In genomic region chr7:128742206-128742605, GRCh38 we compare ENCODE assay signal across 2 cellular contexts.
A peak's percentile ranks its signal among the peaks of the same experiment; 100 is the strongest.
TF ChIP-seq lines count a peak whose summit lies in the region.

No MANE protein-coding gene starts in this region.

TF ChIP-seq in A549, 52 proteins besides CTCF, POLR2A, EP300 and RAD21:
- TF ChIP-seq CEBPB (IDR thresholded peaks at IDR 0.05) (0 out of 4 replicates have a peak, but pooled peaks have one; percentile 19 to 23), KDM1A (IDR thresholded peaks at IDR 0.05; ENCODE audit: low read depth) (no peak)

TF ChIP-seq in K562, 482 proteins besides CTCF, POLR2A, EP300 and RAD21:
- no peak for TF ChIP-seq MYBL2 (IDR thresholded peaks at IDR 0.05; ENCODE audit: low read depth)
- TF ChIP-seq MYBL2 (CRISPR knock-in tag; IDR thresholded peaks at IDR 0.05; ENCODE audit: borderline replicate concordance), result no peak
- peak; percentile 5; the same call in 1 of the 2 replicates for TF ChIP-seq RBFOX2 (IDR thresholded peaks at IDR 0.05; ENCODE audit: low read depth, low read length)
- TF ChIP-seq GATAD2A (IDR thresholded peaks at IDR 0.05), result 0 out of 2 replicates have a peak, but pooled peaks have one; percentile 40
